ENCODE assay signal across 20 cellular contexts in genomic region chr18:56315363-56315762, GRCh38.
A peak's percentile ranks its signal among the peaks of the same experiment; 100 is the strongest.
DNase-seq lines count a peak whose midpoint lies in the region; ATAC-seq and TF ChIP-seq lines count a peak whose summit lies in the region.
"Had no signal": no experiment of that assay in that cellular context is flagged by ENCODE, and none has a peak within 500 bp of the region (broad histone marks: within the 10 kb centered on the region; RNA-seq: fewer than 3 reads in every experiment).

No MANE protein-coding gene starts in this region.

- peaks cover 5% of the 10 kb centered on the region for H3K4me1 ChIP-seq in IMR-90 (ENCODE audit: control insufficient read depth, insufficient read depth, low read length)
- peaks cover 3% of the 10 kb centered on the region for H3K4me1 ChIP-seq in mammary epithelial cell (ENCODE audit: insufficient read depth, low read length)
- peaks cover 3% of the 10 kb centered on the region for H3K4me1 ChIP-seq in foreskin keratinocyte
- peaks cover 0 to 10% (median 0%) of the 10 kb centered on the region in 3 donors for H3K4me1 ChIP-seq in esophagus squamous epithelium
- H3K4me1 ChIP-seq: SJCRH30 had no signal

- no peaks in the 10 kb centered on the region for H4K20me1 ChIP-seq in IMR-90 (ENCODE audit: insufficient read depth, low read length)
- H4K20me1 ChIP-seq in mammary epithelial cell (ENCODE audit: insufficient read depth, low read length) = no peaks in the 10 kb centered on the region

- H2AFZ ChIP-seq in IMR-90 (replicated peaks; ENCODE audit: low read length, poor library complexity) (no peak overlapping the region), mammary epithelial cell (ENCODE audit: low read depth, low read length) (no peak overlapping the region)

- no peak overlapping the region for H2BK15ac ChIP-seq in IMR-90 (ENCODE audit: low read depth, low read length)

- CTCF ChIA-PET in IMR-90 (lab: Yijun Ruan, JAX) (no interaction called here), mammary epithelial cell (lab: Charles Lee; ENCODE audit: low non-redundant PET) (no interaction called here)

- no peak for TF ChIP-seq RAD21 in IMR-90 (IDR thresholded peaks at IDR 0.05; ENCODE audit: low read length)

- 0 out of 2 replicates have a peak overlapping the region, but pooled peaks have one; percentile 54 for H2AK5ac ChIP-seq in IMR-90 (ENCODE audit: low read depth, low read length)

- H3K9ac ChIP-seq in IMR-90 (ENCODE audit: low read depth, low read length) (no peak overlapping the region), mammary epithelial cell (ENCODE audit: insufficient read depth, low read length) (no peak overlapping the region)

- no peak overlapping the region for H3K4me3 ChIP-seq in IMR-90 (ENCODE audit: insufficient read depth, low read depth, low read length)
- H3K4me3 ChIP-seq in mammary epithelial cell (replicated peaks in 1 of 3; ENCODE audit: insufficient read depth in 1 of 3, low read depth in 2 of 3, low read length in 3 of 3) = no peak overlapping the region
- no peak overlapping the region for H3K4me3 ChIP-seq in esophagus squamous epithelium
- H3K4me3 ChIP-seq: heart right ventricle, SJCRH30 had no signal

- H3K4me2 ChIP-seq in IMR-90 (ENCODE audit: low read depth, low read length) = no peak overlapping the region
- no peak overlapping the region for H3K4me2 ChIP-seq in mammary epithelial cell (ENCODE audit: insufficient read depth, low read depth, low read length)

- DNase-seq in AG20443 (ENCODE audit: low spot score) (peak; percentile 61), IMR-90 (peak; percentile 60), mammary epithelial cell (peak; percentile 35), foreskin keratinocyte (peak; percentile 58 to 79), esophagus squamous epithelium (lab: John Stamatoyannopoulos, UW) (no peak), NCI-H82 treated with DMSO at 0.1 percent for 48 hours (lab: John Stamatoyannopoulos, UW; ENCODE audit: unreplicated experiment) (no peak), cardiac septum (ENCODE audit: low spot score) (no peak)
- DNase-seq: activated CD4-positive, alpha-beta T cell treated with anti-CD3 and anti-CD28 coated beads, Interleukin-2, amount 10 ng/mL, durations not matched to agents 24 days and 14 days; brain microvascular endothelial cell; COR-L47; heart right ventricle; MM.1S; NCI-H146; NCI-H2171 treated with DMSO at 0.1 percent for 48 hours; nephron progenitor cell; OCI-M1; SJCRH30; stimulated activated CD4-positive, alpha-beta T cell treated with anti-CD3 and anti-CD28 coated beads, Interleukin-1b, Interleukin-23, amount 100 ng/mL, for 48 hours; stimulated activated naive CD4-positive, alpha-beta T cell had no signal

- no peak overlapping the region for H3K4ac ChIP-seq in IMR-90 (ENCODE audit: low read depth, low read length)

- H4K91ac ChIP-seq in IMR-90 (ENCODE audit: insufficient read depth, low read depth, low read length) = no peak overlapping the region

- H3K14ac ChIP-seq in IMR-90 (replicated peaks; ENCODE audit: low read depth, low read length) = no peak overlapping the region

- H3K56ac ChIP-seq in IMR-90 (ENCODE audit: extremely low read depth, insufficient read depth, low read length) = no peak overlapping the region

- TF ChIP-seq CTCF in IMR-90 (conservative IDR thresholded peaks at IDR 0.05; ENCODE audit: low read depth, low read length) (no peak), mammary epithelial cell (conservative IDR thresholded peaks at IDR 0.05 in 1 of 2, IDR thresholded peaks at IDR 0.05 in 1 of 2; ENCODE audit: extremely low read depth in 1 of 2, insufficient read depth in 1 of 2, low read depth in 1 of 2, low read length in 2 of 2) (no peak), foreskin keratinocyte (conservative IDR thresholded peaks at IDR 0.05) (no peak), esophagus squamous epithelium (IDR thresholded peaks at IDR 0.05) (no peak)

- peak; percentile 60 for ATAC-seq in IMR-90 (ENCODE audit: low read depth)
- ATAC-seq in foreskin keratinocyte = peak; percentile 87
- ATAC-seq in HG02759 (IDR thresholded peaks at IDR 0.05; ENCODE audit: unreplicated experiment) = no peak
- ATAC-seq: heart right ventricle had no signal

- POLR2A ChIA-PET in IMR-90 (lab: Charles Lee; ENCODE audit: unreplicated experiment) = no interaction called here

- H2AK9ac ChIP-seq in IMR-90 (replicated peaks; ENCODE audit: low read depth, low read length, poor library complexity) = no peak overlapping the region

- H3K79me2 ChIP-seq in mammary epithelial cell (ENCODE audit: insufficient read depth, low read length) = no peaks in the 10 kb centered on the region

- peaks cover 8% of the 10 kb centered on the region; the same call in 1 of the 2 replicates for H3K9me1 ChIP-seq in IMR-90 (ENCODE audit: insufficient read depth, low read length)

- no CpG with 5 or more reads among the region's 1 CpG for WGBS in IMR-90 (ENCODE audit: extremely low coverage in 2 of 2, insufficient read length in 1 of 2), 2 experiments
- 100% methylated on average over 1 of the region's 1 CpG for WGBS in mammary epithelial cell (ENCODE audit: low coverage, missing lambda C conversion rate)
- WGBS in esophagus squamous epithelium, 2 donors = 17 to 57% methylated on average over 1 of the region's 1 CpG

- dilution Hi-C loops in IMR-90 (cut with HindIII; ENCODE audit: low sequenced_read_pairs, unreplicated experiment) = no loop called here
- dilution Hi-C loops in mammary epithelial cell (cut with HindIII; ENCODE audit: low sequenced_read_pairs) = no loop called here

- no peaks in the 10 kb centered on the region for H3K36me3 ChIP-seq in IMR-90 (ENCODE audit: control insufficient read depth, insufficient read depth, low read length)
- H3K36me3 ChIP-seq in mammary epithelial cell (ENCODE audit: insufficient read depth, low read length) = no peaks in the 10 kb centered on the region
- H3K36me3 ChIP-seq in esophagus squamous epithelium = no peaks in the 10 kb centered on the region
- H3K36me3 ChIP-seq: brain microvascular endothelial cell, heart right ventricle, SJCRH30 had no signal

- no peak for TF ChIP-seq POLR2A in IMR-90 (IDR thresholded peaks at IDR 0.05; ENCODE audit: low read depth, low read length)
- no peak for TF ChIP-seq POLR2A in esophagus squamous epithelium (IDR thresholded peaks at IDR 0.05)

- intact Hi-C loops in IMR-90 (cut with micrococcal nuclease) (loop anchor here (10.0 kb wide), 1 partner anchor 901 kb away; no protein-coding TSS in a partner anchor), mammary epithelial cell (cut with micrococcal nuclease) (no loop called here), esophagus squamous epithelium (cut with DNase I) (no loop called here), cardiac septum (cut with DNase I) (no loop called here)

- H4K8ac ChIP-seq in IMR-90 (ENCODE audit: low read depth in 2 of 2, low read length in 2 of 2) = no peak overlapping the region

- H2BK5ac ChIP-seq in IMR-90 (ENCODE audit: low read depth, low read length, poor library complexity, severe bottlenecking) = no peak overlapping the region

- in situ Hi-C loops in IMR-90 (cut with MboI; ENCODE audit: low sequenced_read_pairs) (no loop called here), mammary epithelial cell (cut with MboI; ENCODE audit: low sequenced_read_pairs in 2 of 2) (no loop called here)

- no peaks in the 10 kb centered on the region for H3K27me3 ChIP-seq in IMR-90 (ENCODE audit: control insufficient read depth, insufficient read depth, low read length)
- H3K27me3 ChIP-seq in mammary epithelial cell (ENCODE audit: insufficient read depth, low read length) = no peaks in the 10 kb centered on the region
- no peaks in the 10 kb centered on the region for H3K27me3 ChIP-seq in foreskin keratinocyte
- no peaks in the 10 kb centered on the region for H3K27me3 ChIP-seq in esophagus squamous epithelium
- H3K27me3 ChIP-seq: brain microvascular endothelial cell, heart right ventricle, SJCRH30 had no signal

- H3K79me1 ChIP-seq in IMR-90 (ENCODE audit: low read depth in 1 of 2, low read length in 2 of 2) = no peaks in the 10 kb centered on the region

- no peak overlapping the region for H2BK20ac ChIP-seq in IMR-90 (ENCODE audit: low read depth, low read length)

- no peak overlapping the region for H3K27ac ChIP-seq in IMR-90 (ENCODE audit: insufficient read depth, low read length)
- no peak overlapping the region for H3K27ac ChIP-seq in mammary epithelial cell (ENCODE audit: insufficient read depth, low read depth, low read length)
- no peak overlapping the region for H3K27ac ChIP-seq in foreskin keratinocyte
- H3K27ac ChIP-seq in esophagus squamous epithelium = no peak overlapping the region
- H3K27ac ChIP-seq: brain microvascular endothelial cell, heart right ventricle, SJCRH30 had no signal

- BruUV-seq in IMR-90 (replicated peaks; lab: Mats Ljungman, UMichigan) (no TSS peak), mammary epithelial cell (replicated peaks; lab: Mats Ljungman, UMichigan) (no TSS peak)

- H3K23ac ChIP-seq in IMR-90 (ENCODE audit: low read depth, low read length) = no peak overlapping the region

- no peak overlapping the region for H4K5ac ChIP-seq in IMR-90 (ENCODE audit: low read depth, low read length)

- H3K9me3 ChIP-seq in IMR-90 (ENCODE audit: control insufficient read depth, insufficient read depth, low read length) = no peaks in the 10 kb centered on the region
- H3K9me3 ChIP-seq in mammary epithelial cell (replicated peaks; ENCODE audit: insufficient read depth, low read length) = no peaks in the 10 kb centered on the region
- no peaks in the 10 kb centered on the region for H3K9me3 ChIP-seq in esophagus squamous epithelium
- H3K9me3 ChIP-seq: SJCRH30 had no signal

- H2BK120ac ChIP-seq in IMR-90 (ENCODE audit: low read depth, low read length) = no peak overlapping the region

- H3K18ac ChIP-seq in IMR-90 (ENCODE audit: low read depth, low read length) = no peak overlapping the region

TF ChIP-seq in IMR-90, 13 proteins besides CTCF, POLR2A, EP300 and RAD21:
- TF ChIP-seq CEBPB (IDR thresholded peaks at IDR 0.05; ENCODE audit: low read depth, low read length) (no peak), MAFK (IDR thresholded peaks at IDR 0.05; ENCODE audit: low read depth, low read length) (peak; percentile 83)

Comparison
In these comparisons a context has a peak if more than half of its experiments do, and no peak if none do; other contexts are left out.
1. DNase-seq: peak in AG20443 (single experiment), IMR-90 (single experiment), mammary epithelial cell (single experiment) and foreskin keratinocyte (2 of 2); none in esophagus squamous epithelium (single experiment), NCI-H82 treated with DMSO at 0.1 percent for 48 hours (single experiment) and cardiac septum (single experiment).